In the genomic region with DNA sequence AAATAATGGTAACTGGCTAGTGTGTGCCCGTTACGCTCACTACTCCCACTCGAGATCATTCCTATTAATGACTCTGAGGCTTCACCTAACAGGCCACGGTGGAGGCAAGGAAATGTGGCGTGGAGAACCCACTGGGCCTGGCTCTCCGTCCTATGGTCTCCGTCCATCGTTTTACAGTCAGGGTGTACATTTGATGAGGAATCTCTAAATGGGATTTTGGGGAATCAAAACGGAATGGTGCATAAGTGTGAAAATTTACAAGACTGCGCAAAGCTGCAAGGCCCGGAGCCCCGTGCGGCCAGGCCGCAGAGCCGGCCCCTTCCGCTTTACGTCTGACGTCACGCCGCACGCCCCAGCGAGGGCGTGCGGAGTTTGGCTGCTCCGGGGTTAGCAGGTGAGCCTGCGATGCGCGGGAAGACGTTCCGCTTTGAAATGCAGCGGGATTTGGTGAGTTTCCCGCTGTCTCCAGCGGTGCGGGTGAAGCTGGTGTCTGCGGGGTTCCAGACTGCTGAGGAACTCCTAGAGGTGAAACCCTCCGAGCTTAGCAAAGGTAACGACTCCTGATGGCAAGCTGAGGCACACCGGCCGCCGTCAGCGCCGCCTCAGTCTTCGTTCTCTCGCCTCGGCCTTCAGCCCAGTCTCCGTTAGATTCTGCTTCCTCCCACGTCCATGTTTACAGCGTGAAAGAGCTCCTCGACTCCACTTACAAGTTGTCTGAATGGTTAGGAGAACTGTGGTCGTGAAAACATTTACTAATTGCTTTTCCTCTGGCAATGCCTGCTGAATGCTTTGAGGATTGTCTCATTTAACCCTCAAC, we compare ENCODE assay signal across 2 cellular contexts.
TF ChIP-seq lines count a peak whose summit lies in the region.

A gene (plus strand): TSS at position 364 of the 817 bp plus-strand sequence. CDS start 42 bp downstream, at position 406.

TF ChIP-seq in HCT116, 20 proteins besides CTCF, POLR2A, EP300 and RAD21 (continued from another document):
- TF ChIP-seq TCF7L2 (IDR thresholded peaks at IDR 0.05; ENCODE audit: borderline replicate concordance, extremely low read depth, insufficient read depth, insufficient read length) = peak; percentile 83
- TF ChIP-seq SRF (IDR thresholded peaks at IDR 0.05; ENCODE audit: low read depth) = no peak
- peak; percentile 93 for TF ChIP-seq SIN3A (IDR thresholded peaks at IDR 0.05; ENCODE audit: low read depth)
- peak; percentile 98 for TF ChIP-seq POLR2AphosphoS5 (IDR thresholded peaks at IDR 0.05; ENCODE audit: low read depth, low read length)
- TF ChIP-seq EGR1 (IDR thresholded peaks at IDR 0.05; ENCODE audit: low read depth) = peak; percentile 75
- TF ChIP-seq, protein P1, sequence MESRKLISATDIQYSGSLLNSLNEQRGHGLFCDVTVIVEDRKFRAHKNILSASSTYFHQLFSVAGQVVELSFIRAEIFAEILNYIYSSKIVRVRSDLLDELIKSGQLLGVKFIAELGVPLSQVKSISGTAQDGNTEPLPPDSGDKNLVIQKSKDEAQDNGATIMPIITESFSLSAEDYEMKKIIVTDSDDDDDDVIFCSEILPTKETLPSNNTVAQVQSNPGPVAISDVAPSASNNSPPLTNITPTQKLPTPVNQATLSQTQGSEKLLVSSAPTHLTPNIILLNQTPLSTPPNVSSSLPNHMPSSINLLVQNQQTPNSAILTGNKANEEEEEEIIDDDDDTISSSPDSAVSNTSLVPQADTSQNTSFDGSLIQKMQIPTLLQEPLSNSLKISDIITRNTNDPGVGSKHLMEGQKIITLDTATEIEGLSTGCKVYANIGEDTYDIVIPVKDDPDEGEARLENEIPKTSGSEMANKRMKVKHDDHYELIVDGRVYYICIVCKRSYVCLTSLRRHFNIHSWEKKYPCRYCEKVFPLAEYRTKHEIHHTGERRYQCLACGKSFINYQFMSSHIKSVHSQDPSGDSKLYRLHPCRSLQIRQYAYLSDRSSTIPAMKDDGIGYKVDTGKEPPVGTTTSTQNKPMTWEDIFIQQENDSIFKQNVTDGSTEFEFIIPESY (IDR thresholded peaks at IDR 0.05; ENCODE audit: extremely low read depth, insufficient replicate concordance, low read length) = peak; percentile 82
- TF ChIP-seq, protein P2, sequence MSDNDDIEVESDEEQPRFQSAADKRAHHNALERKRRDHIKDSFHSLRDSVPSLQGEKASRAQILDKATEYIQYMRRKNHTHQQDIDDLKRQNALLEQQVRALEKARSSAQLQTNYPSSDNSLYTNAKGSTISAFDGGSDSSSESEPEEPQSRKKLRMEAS (IDR thresholded peaks at IDR 0.05) = peak; percentile 98
- TF ChIP-seq CBX3 (IDR thresholded peaks at IDR 0.05; ENCODE audit: low read depth) = peak; percentile 79; the same call in 1 of the 2 replicates
- TF ChIP-seq ELF1 (IDR thresholded peaks at IDR 0.05; ENCODE audit: borderline replicate concordance, low read depth) = peak; percentile 87

TF ChIP-seq in SK-N-SH, 30 proteins besides CTCF, POLR2A, EP300 and RAD21 (continued from another document):
- TF ChIP-seq, protein P1 (IDR thresholded peaks at IDR 0.05; ENCODE audit: borderline replicate concordance, low read depth) = 0 out of 2 replicates have a peak, but pooled peaks have one; percentile 47
- 0 out of 2 replicates have a peak, but pooled peaks have one; percentile 31 for TF ChIP-seq NRF1 (IDR thresholded peaks at IDR 0.05; ENCODE audit: low read depth, low read length)
- peak; percentile 60 for TF ChIP-seq ELF1 (IDR thresholded peaks at IDR 0.05)
- 0 out of 2 replicates have a peak, but pooled peaks have one; percentile 20 for TF ChIP-seq TEAD4 (IDR thresholded peaks at IDR 0.05; ENCODE audit: borderline replicate concordance, insufficient read depth)
- no peak for TF ChIP-seq RCOR1 (IDR thresholded peaks at IDR 0.05; ENCODE audit: low read length)
- peak; percentile 84 for TF ChIP-seq SIN3A (IDR thresholded peaks at IDR 0.05; ENCODE audit: borderline replicate concordance, low read depth, low read length)
- TF ChIP-seq TAF1 (IDR thresholded peaks at IDR 0.05; ENCODE audit: borderline replicate concordance, low read depth, low read length) = peak; percentile 75
- no peak for TF ChIP-seq FOXJ3 (CRISPR knock-in tag; IDR thresholded peaks at IDR 0.05)
- no peak for TF ChIP-seq JUND (IDR thresholded peaks at IDR 0.05)
- peak; percentile 94 for TF ChIP-seq POLR2AphosphoS5 (IDR thresholded peaks at IDR 0.05; ENCODE audit: low read depth, low read length)
- TF ChIP-seq, protein P2 (IDR thresholded peaks at IDR 0.05; ENCODE audit: low read depth) = peak; percentile 93
- TF ChIP-seq GABPA (IDR thresholded peaks at IDR 0.05; ENCODE audit: low read depth) = peak; percentile 73
- TF ChIP-seq FOXM1 (IDR thresholded peaks at IDR 0.05; ENCODE audit: low read depth) = 0 out of 2 replicates have a peak, but pooled peaks have one; percentile 26
- TF ChIP-seq MXI1 (IDR thresholded peaks at IDR 0.05; ENCODE audit: low read depth, low read length) = peak; percentile 91
- TF ChIP-seq, protein P3, sequence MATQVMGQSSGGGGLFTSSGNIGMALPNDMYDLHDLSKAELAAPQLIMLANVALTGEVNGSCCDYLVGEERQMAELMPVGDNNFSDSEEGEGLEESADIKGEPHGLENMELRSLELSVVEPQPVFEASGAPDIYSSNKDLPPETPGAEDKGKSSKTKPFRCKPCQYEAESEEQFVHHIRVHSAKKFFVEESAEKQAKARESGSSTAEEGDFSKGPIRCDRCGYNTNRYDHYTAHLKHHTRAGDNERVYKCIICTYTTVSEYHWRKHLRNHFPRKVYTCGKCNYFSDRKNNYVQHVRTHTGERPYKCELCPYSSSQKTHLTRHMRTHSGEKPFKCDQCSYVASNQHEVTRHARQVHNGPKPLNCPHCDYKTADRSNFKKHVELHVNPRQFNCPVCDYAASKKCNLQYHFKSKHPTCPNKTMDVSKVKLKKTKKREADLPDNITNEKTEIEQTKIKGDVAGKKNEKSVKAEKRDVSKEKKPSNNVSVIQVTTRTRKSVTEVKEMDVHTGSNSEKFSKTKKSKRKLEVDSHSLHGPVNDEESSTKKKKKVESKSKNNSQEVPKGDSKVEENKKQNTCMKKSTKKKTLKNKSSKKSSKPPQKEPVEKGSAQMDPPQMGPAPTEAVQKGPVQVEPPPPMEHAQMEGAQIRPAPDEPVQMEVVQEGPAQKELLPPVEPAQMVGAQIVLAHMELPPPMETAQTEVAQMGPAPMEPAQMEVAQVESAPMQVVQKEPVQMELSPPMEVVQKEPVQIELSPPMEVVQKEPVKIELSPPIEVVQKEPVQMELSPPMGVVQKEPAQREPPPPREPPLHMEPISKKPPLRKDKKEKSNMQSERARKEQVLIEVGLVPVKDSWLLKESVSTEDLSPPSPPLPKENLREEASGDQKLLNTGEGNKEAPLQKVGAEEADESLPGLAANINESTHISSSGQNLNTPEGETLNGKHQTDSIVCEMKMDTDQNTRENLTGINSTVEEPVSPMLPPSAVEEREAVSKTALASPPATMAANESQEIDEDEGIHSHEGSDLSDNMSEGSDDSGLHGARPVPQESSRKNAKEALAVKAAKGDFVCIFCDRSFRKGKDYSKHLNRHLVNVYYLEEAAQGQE (IDR thresholded peaks at IDR 0.05; ENCODE audit: low read depth, low read length) = peak; percentile 13; the same call in 1 of the 2 replicates
